1 cellular context compared by ENCODE assay signal in genomic region chr5:50962934-50963646, GRCh38.
A peak's percentile ranks its signal among the peaks of the same experiment; 100 is the strongest.
TF ChIP-seq lines count a peak whose summit lies in the region.

No MANE protein-coding gene starts in this region.

TF ChIP-seq in K562, 482 proteins besides CTCF, POLR2A, EP300 and RAD21 (continued from another document):
- TF ChIP-seq MTA2 (IDR thresholded peaks at IDR 0.05; ENCODE audit: low read depth) (no peak), ZNF778 (CRISPR knock-in tag; IDR thresholded peaks at IDR 0.05) (no peak), CHD1 (IDR thresholded peaks at IDR 0.05; ENCODE audit: low read length) (no peak), RB1 (IDR thresholded peaks at IDR 0.05; ENCODE audit: low read depth) (0 out of 2 replicates have a peak, but pooled peaks have one; percentile 50), JUND (IDR thresholded peaks at IDR 0.05; ENCODE audit: borderline replicate concordance, low read depth, low read length) (peak; percentile 37; the same call in 1 of the 2 replicates), JUND (tag; IDR thresholded peaks at IDR 0.05; ENCODE audit: borderline replicate concordance, low read depth, low read length) (no peak), LCOR (CRISPR knock-in tag; IDR thresholded peaks at IDR 0.05) (peak; percentile 100)
